ENCODE assay signal across 9 cellular contexts in the genomic region with DNA sequence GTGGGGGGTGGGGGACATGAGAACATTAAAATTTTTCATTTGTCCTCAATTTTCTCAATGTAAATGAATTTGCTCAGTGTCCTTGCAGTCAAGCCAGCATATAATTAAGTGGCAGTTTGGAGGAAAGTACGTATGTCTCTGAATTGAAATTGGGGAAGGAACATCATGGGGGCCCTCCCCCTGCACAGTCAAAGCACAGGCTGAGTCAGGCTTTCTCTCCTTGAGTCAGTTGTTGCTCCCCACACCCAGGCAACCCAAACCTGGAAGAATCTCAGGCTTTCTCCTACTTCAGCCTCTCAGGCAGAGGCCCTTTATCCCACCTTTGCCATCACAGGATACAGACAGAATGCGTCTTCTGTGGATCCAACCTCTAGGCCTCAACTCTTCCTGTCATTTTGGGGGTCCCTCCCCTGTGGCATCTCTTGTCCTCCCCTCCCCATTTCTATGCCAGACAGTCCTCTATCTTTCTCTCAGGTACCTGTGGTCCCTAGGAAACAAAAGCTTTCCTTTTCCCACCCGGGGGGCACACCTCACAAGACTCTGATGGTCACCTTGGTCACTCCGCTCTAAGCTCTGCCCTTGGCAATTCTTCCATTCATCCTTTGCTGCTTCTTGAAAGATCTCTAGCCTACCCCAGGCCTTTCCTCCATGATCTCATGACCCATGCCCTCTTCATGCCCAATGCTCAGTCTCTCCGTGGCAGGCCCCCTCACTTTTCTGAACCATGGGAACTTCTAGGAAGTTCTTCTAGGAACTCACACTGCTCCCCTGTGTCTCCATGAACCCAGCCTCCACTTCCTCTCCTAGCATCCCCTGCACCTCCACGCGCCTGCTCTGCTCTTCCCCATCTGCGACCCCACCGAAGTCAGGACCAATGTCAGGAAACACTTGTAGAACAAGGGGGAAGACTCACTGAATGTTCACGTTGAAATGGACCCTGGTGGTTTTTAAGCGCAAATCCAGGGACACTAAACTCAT. TPM values are rescaled to one million over a fixed set of nuclear protein-coding genes. Genes with fewer than 3 reads are reported as not detected.
DNase-seq lines count a peak whose midpoint lies in the region; ATAC-seq and TF ChIP-seq lines count a peak whose summit lies in the region.
"Had no signal": no experiment of that assay in that cellular context is flagged by ENCODE, and none has a peak within 500 bp of the region (broad histone marks: within the 10 kb centered on the region; RNA-seq: fewer than 3 reads in every experiment).

No MANE protein-coding gene starts in this region.

- TF ChIP-seq CTCF in PC-3 (conservative IDR thresholded peaks at IDR 0.05; ENCODE audit: low read depth, low read length) = no peak
- no peak for TF ChIP-seq CTCF in progenitor cell of endocrine pancreas (IDR thresholded peaks at IDR 0.05; ENCODE audit: unreplicated experiment)

- H3K36me3 ChIP-seq in PC-3 (ENCODE audit: low read depth, low read length) = no peaks in the 10 kb centered on the region; the same call in 1 of the 2 replicates

- peak; percentile 56 for ATAC-seq in GM18861 (IDR thresholded peaks at IDR 0.05; ENCODE audit: unreplicated experiment)
- ATAC-seq in HG02623 (IDR thresholded peaks at IDR 0.05; ENCODE audit: unreplicated experiment) = peak; percentile 76
- ATAC-seq in PC-3 = peak; percentile 31; the same call in 1 of the 2 replicates
- no peak for ATAC-seq in HG02970 (IDR thresholded peaks at IDR 0.05; ENCODE audit: low FRiP score, unreplicated experiment)

- no peak for DNase-seq in PC-3
- no peak for DNase-seq in progenitor cell of endocrine pancreas (ENCODE audit: low spot score, unreplicated experiment)
- DNase-seq in activated CD4-positive, CD25-positive, alpha-beta regulatory T cell treated with anti-CD3 and anti-CD28 coated beads, Interleukin-2, amount 50 U/mL, for 72 hours = no peak
- no peak for DNase-seq in HuH-7 (ENCODE audit: low spot score)
- no peak for DNase-seq in dermis blood vessel endothelial cell
- DNase-seq: activated naive CD8-positive, alpha-beta T cell treated with anti-CD3 and anti-CD28 coated beads, Interleukin-2, amount 10 ng/mL, durations not matched to agents 7 days and 5 days had no signal

- no peaks in the 10 kb centered on the region for H3K9me3 ChIP-seq in PC-3 (ENCODE audit: low read length)

- no peak overlapping the region for H3K27ac ChIP-seq in PC-3 (ENCODE audit: low read length)

- peaks cover 20% of the 10 kb centered on the region for H3K36me3 Mint-ChIP-seq in progenitor cell of endocrine pancreas (ENCODE audit: insufficient read depth)

- H3K4me3 Mint-ChIP-seq in progenitor cell of endocrine pancreas (ENCODE audit: low read depth) = no peak overlapping the region
- H3K4me3 Mint-ChIP-seq: activated naive CD8-positive, alpha-beta T cell treated with anti-CD3 and anti-CD28 coated beads, Interleukin-2, amount 10 ng/mL, durations not matched to agents 7 days and 5 days had no signal

- 0 out of 2 replicates have a peak, but pooled peaks cover 10% of the 10 kb centered on the region for H3K79me2 ChIP-seq in PC-3 (ENCODE audit: low read length)

- H4K20me1 ChIP-seq in PC-3 (ENCODE audit: low read length) = no peaks in the 10 kb centered on the region

- H3K27me3 ChIP-seq in PC-3 (ENCODE audit: low read length) = no peaks in the 10 kb centered on the region

- H3K9me3 Mint-ChIP-seq in progenitor cell of endocrine pancreas (ENCODE audit: low read depth) = peaks cover 6% of the 10 kb centered on the region
- H3K9me3 Mint-ChIP-seq: activated naive CD8-positive, alpha-beta T cell treated with anti-CD3 and anti-CD28 coated beads, Interleukin-2, amount 10 ng/mL, durations not matched to agents 7 days and 5 days had no signal

- no peak overlapping the region for H3K4me2 ChIP-seq in PC-3 (ENCODE audit: low read length)

- CTCF ChIA-PET in PC-3 (lab: Charles Lee) = no interaction called here

- BruUV-seq in PC-3 (replicated peaks; lab: Mats Ljungman, UMichigan) = no TSS peak

- H3K4me1 ChIP-seq in PC-3 (ENCODE audit: insufficient read depth, low read length) = peaks cover 16% of the 10 kb centered on the region

- no peaks in the 10 kb centered on the region for H3F3A ChIP-seq in PC-3 (ENCODE audit: low read length, unreplicated experiment)

- no peak overlapping the region for H3K4me3 ChIP-seq in PC-3 (ENCODE audit: low read length)

- no peak overlapping the region for H3K9ac ChIP-seq in PC-3 (ENCODE audit: low read length)

- no peaks in the 10 kb centered on the region for H3K27me3 Mint-ChIP-seq in progenitor cell of endocrine pancreas
- H3K27me3 Mint-ChIP-seq: activated naive CD8-positive, alpha-beta T cell treated with anti-CD3 and anti-CD28 coated beads, Interleukin-2, amount 10 ng/mL, durations not matched to agents 7 days and 5 days had no signal

- 0 out of 2 replicates have a peak, but pooled peaks cover 7% of the 10 kb centered on the region for H3K9me2 ChIP-seq in PC-3 (replicated peaks; ENCODE audit: low read length)

- peak overlapping the region; percentile 15 for H3K27ac Mint-ChIP-seq in progenitor cell of endocrine pancreas
- H3K27ac Mint-ChIP-seq: activated naive CD8-positive, alpha-beta T cell treated with anti-CD3 and anti-CD28 coated beads, Interleukin-2, amount 10 ng/mL, durations not matched to agents 7 days and 5 days had no signal

- H3K4me1 Mint-ChIP-seq in progenitor cell of endocrine pancreas (ENCODE audit: low read depth) = peaks cover 34% of the 10 kb centered on the region

- H2AFZ ChIP-seq in PC-3 (ENCODE audit: low read length) = no peak overlapping the region

- POLR2A ChIA-PET in PC-3 (lab: Charles Lee; ENCODE audit: unreplicated experiment) = no interaction called here

- intact Hi-C loops in PC-3 (cut with micrococcal nuclease) = no loop called here

RNA-seq across cellular contexts. Expression of a gene that starts 40.4 kb away (rescaled TPM):
- total RNA-seq in PC-3 (2014; rRNA removed) = 9.3 and 18.1 TPM in 2 replicates
- total RNA-seq in progenitor cell of endocrine pancreas = 65.9 and 66.9 TPM in 2 replicates
- total RNA-seq in dermis blood vessel endothelial cell = 32.2 and 34.5 TPM in 2 replicates
